Comparison of ENCODE assay signal across 8 cellular contexts in genomic region chr6:158718431-158719126, GRCh38.
A peak's percentile ranks its signal among the peaks of the same experiment; 100 is the strongest.
DNase-seq lines count a peak whose midpoint lies in the region; ATAC-seq and TF ChIP-seq lines count a peak whose summit lies in the region.

No MANE protein-coding gene starts in this region.

- H3K27ac ChIP-seq in duodenal mucosa (ENCODE audit: low read depth, low read length): peak overlapping the region; percentile 60
- no peak overlapping the region for H3K27ac ChIP-seq in naive thymus-derived CD4-positive, alpha-beta T cell (ENCODE audit: low read depth, low read length)

- H3K27me3 ChIP-seq in GM06990 (replicated peaks; ENCODE audit: control insufficient read depth, insufficient read depth, low read length): no peaks in the 10 kb centered on the region
- H3K27me3 ChIP-seq in duodenal mucosa (ENCODE audit: control insufficient read depth in 1 of 2, insufficient read depth in 2 of 2, low read length in 2 of 2): no peaks in the 10 kb centered on the region
- H3K27me3 ChIP-seq in naive thymus-derived CD4-positive, alpha-beta T cell (ENCODE audit: control insufficient read depth in 2 of 2, insufficient read depth in 2 of 2, low read length in 2 of 2): no peaks in the 10 kb centered on the region

- no peaks in the 10 kb centered on the region for H3K27me3 Mint-ChIP-seq in naive thymus-derived CD4-positive, alpha-beta T cell

- ATAC-seq in naive thymus-derived CD4-positive, alpha-beta T cell: no peak
- no peak for ATAC-seq in GM21737 (IDR thresholded peaks at IDR 0.05; ENCODE audit: unreplicated experiment)

- H3K27ac Mint-ChIP-seq in naive thymus-derived CD4-positive, alpha-beta T cell: peak overlapping the region in 5 of 9 donors; percentile 44 to 90 (median 78)

- CTCF ChIA-PET in naive thymus-derived CD4-positive, alpha-beta T cell (lab: Charles Lee): interaction anchor here (0.6 to 1.7 kb wide), 4 partner anchors 14 to 256 kb away, joined by 3 to 5 read pairs (median 4); no protein-coding TSS in a partner anchor

- H3K9me3 ChIP-seq in duodenal mucosa (ENCODE audit: control insufficient read depth in 1 of 2, low read length in 2 of 2): no peaks in the 10 kb centered on the region
- H3K9me3 ChIP-seq in naive thymus-derived CD4-positive, alpha-beta T cell (ENCODE audit: control insufficient read depth in 2 of 3, low read length in 3 of 3): no peaks in the 10 kb centered on the region

- H3K9ac ChIP-seq in duodenal mucosa (ENCODE audit: low read depth in 1 of 2, low read length in 2 of 2): no peak overlapping the region

- intact Hi-C loops in naive thymus-derived CD4-positive, alpha-beta T cell (cut with micrococcal nuclease): loop anchor here in 1 of 2 donors (5.0 kb wide), 1 partner anchor 389 kb away; no protein-coding TSS in a partner anchor

- TF ChIP-seq CTCF in GM06990 (IDR thresholded peaks at IDR 0.05; ENCODE audit: insufficient read depth, low read length, poor library complexity, severe bottlenecking): peak; percentile 65
- TF ChIP-seq CTCF in GM20000 (IDR thresholded peaks at IDR 0.05; ENCODE audit: extremely low read depth, missing control alignments): no peak

- POLR2A ChIA-PET in naive thymus-derived CD4-positive, alpha-beta T cell (lab: Charles Lee): interaction anchor here (0.8 kb wide), 1 partner anchor 9 kb away, joined by 5 read pairs; no protein-coding TSS in a partner anchor

- peaks cover 28 to 71% (median 36%) of the 10 kb centered on the region in 7 donors for H3K4me1 Mint-ChIP-seq in naive thymus-derived CD4-positive, alpha-beta T cell

- no peaks in the 10 kb centered on the region for H3K9me3 Mint-ChIP-seq in naive thymus-derived CD4-positive, alpha-beta T cell

- DNase-seq in GM06990 (ENCODE audit: extremely low read depth, insufficient read length) (no peak), NCI-H146 treated with DMSO at 0.1 percent for 48 hours (lab: John Stamatoyannopoulos, UW; ENCODE audit: unreplicated experiment) (peak; percentile 94), GM20000 (ENCODE audit: low spot score) (no peak), cerebellar nuclear complex (lab: John Stamatoyannopoulos, UW) (no peak)
- no peak for DNase-seq in naive thymus-derived CD4-positive, alpha-beta T cell
- no peak for DNase-seq in activated CD4-positive, alpha-beta T cell treated with anti-CD3 and anti-CD28 coated beads, Interleukin-2, amount 50 U/mL, for 1 hour

- H3K4me1 ChIP-seq in duodenal mucosa (ENCODE audit: control insufficient read depth in 1 of 2, insufficient read depth in 2 of 2, low read length in 2 of 2): peaks cover 44% of the 10 kb centered on the region in 2 donors
- H3K4me1 ChIP-seq in naive thymus-derived CD4-positive, alpha-beta T cell (ENCODE audit: control insufficient read depth in 2 of 2, insufficient read depth in 2 of 2, low read length in 2 of 2): peaks cover 10 to 58% of the 10 kb centered on the region in 2 donors

- peaks cover 5 to 58% (median 22%) of the 10 kb centered on the region in 5 donors for H3K36me3 Mint-ChIP-seq in naive thymus-derived CD4-positive, alpha-beta T cell

- H3K36me3 ChIP-seq in GM06990 (ENCODE audit: control insufficient read depth, insufficient read depth, low read length): no peaks in the 10 kb centered on the region; the same call in none of the 2 replicates
- no peaks in the 10 kb centered on the region for H3K36me3 ChIP-seq in duodenal mucosa (ENCODE audit: control insufficient read depth in 1 of 2, insufficient read depth in 2 of 2, low read length in 2 of 2)
- peaks cover 0 to 34% (median 4%) of the 10 kb centered on the region in 3 experiments for H3K36me3 ChIP-seq in naive thymus-derived CD4-positive, alpha-beta T cell (ENCODE audit: control insufficient read depth in 2 of 3, insufficient read depth in 3 of 3, low read length in 3 of 3)

- peak overlapping the region in 2 of 10 donors; percentile 3 to 56 for H3K4me3 Mint-ChIP-seq in naive thymus-derived CD4-positive, alpha-beta T cell

- no peak overlapping the region for H3K4me3 ChIP-seq in GM06990 (replicated peaks; ENCODE audit: low read depth, low read length)
- no peak overlapping the region for H3K4me3 ChIP-seq in duodenal mucosa (ENCODE audit: low read depth in 1 of 2, low read length in 2 of 2)
- H3K4me3 ChIP-seq in naive thymus-derived CD4-positive, alpha-beta T cell (ENCODE audit: low read length): no peak overlapping the region
